ENCODE assay signal across 1 cellular context in genomic region chr6:44179072-44179536, GRCh38.
A peak's percentile ranks its signal among the peaks of the same experiment; 100 is the strongest.
TF ChIP-seq lines count a peak whose summit lies in the region.

No MANE protein-coding gene starts in this region.

TF ChIP-seq in HepG2, 621 proteins besides CTCF, POLR2A, EP300 and RAD21 (continued from another document):
- TF ChIP-seq, protein P1, sequence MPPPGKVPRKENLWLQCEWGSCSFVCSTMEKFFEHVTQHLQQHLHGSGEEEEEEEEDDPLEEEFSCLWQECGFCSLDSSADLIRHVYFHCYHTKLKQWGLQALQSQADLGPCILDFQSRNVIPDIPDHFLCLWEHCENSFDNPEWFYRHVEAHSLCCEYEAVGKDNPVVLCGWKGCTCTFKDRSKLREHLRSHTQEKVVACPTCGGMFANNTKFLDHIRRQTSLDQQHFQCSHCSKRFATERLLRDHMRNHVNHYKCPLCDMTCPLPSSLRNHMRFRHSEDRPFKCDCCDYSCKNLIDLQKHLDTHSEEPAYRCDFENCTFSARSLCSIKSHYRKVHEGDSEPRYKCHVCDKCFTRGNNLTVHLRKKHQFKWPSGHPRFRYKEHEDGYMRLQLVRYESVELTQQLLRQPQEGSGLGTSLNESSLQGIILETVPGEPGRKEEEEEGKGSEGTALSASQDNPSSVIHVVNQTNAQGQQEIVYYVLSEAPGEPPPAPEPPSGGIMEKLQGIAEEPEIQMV (CRISPR knock-in tag; IDR thresholded peaks at IDR 0.05; ENCODE audit: low read depth) = no peak
- peak; percentile 90 to 94 for TF ChIP-seq NR2F1 (CRISPR knock-in tag; IDR thresholded peaks at IDR 0.05)
- TF ChIP-seq HMGA1 (CRISPR knock-in tag; conservative IDR thresholded peaks at IDR 0.05) = no peak
- TF ChIP-seq MED1 (CRISPR knock-in tag; IDR thresholded peaks at IDR 0.05) = 0 out of 2 replicates have a peak, but pooled peaks have one; percentile 19
- TF ChIP-seq DPF2 (CRISPR knock-in tag; IDR thresholded peaks at IDR 0.05; ENCODE audit: borderline replicate concordance, low read depth) = 0 out of 2 replicates have a peak, but pooled peaks have one; percentile 23
- TF ChIP-seq POGK (CRISPR knock-in tag; conservative IDR thresholded peaks at IDR 0.05) = 0 out of 2 replicates have a peak, but pooled peaks have one; percentile 35
- peak; percentile 45; the same call in 1 of the 2 replicates for TF ChIP-seq CREB1 (IDR thresholded peaks at IDR 0.05)
- TF ChIP-seq CREB1 (CRISPR knock-in tag; IDR thresholded peaks at IDR 0.05) = no peak
- TF ChIP-seq RBFOX2 (IDR thresholded peaks at IDR 0.05; ENCODE audit: low read depth, low read length) = no peak
- no peak for TF ChIP-seq BRCA1 (CRISPR knock-in tag; IDR thresholded peaks at IDR 0.05)
- TF ChIP-seq FOXA3 (CRISPR knock-in tag; IDR thresholded peaks at IDR 0.05) = peak; percentile 28; the same call in 1 of the 2 replicates
- TF ChIP-seq, protein P2, sequence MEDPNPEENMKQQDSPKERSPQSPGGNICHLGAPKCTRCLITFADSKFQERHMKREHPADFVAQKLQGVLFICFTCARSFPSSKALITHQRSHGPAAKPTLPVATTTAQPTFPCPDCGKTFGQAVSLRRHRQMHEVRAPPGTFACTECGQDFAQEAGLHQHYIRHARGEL (CRISPR knock-in tag; IDR thresholded peaks at IDR 0.05) = no peak
- TF ChIP-seq HNF4G (IDR thresholded peaks at IDR 0.05; ENCODE audit: borderline replicate concordance, low read depth, low read length) = peak; percentile 86
- TF ChIP-seq HNF4G (CRISPR knock-in tag; IDR thresholded peaks at IDR 0.05; ENCODE audit: borderline replicate concordance, low read depth) = peak; percentile 48; the same call in 1 of the 2 replicates
- TF ChIP-seq RXRB (CRISPR knock-in tag; IDR thresholded peaks at IDR 0.05; ENCODE audit: borderline replicate concordance) = peak; percentile 64; the same call in 1 of the 2 replicates
- TF ChIP-seq SOX6 (IDR thresholded peaks at IDR 0.05) = no peak
- peak; percentile 70 for TF ChIP-seq SOX6 (CRISPR knock-in tag; IDR thresholded peaks at IDR 0.05)
- TF ChIP-seq, protein P3, sequence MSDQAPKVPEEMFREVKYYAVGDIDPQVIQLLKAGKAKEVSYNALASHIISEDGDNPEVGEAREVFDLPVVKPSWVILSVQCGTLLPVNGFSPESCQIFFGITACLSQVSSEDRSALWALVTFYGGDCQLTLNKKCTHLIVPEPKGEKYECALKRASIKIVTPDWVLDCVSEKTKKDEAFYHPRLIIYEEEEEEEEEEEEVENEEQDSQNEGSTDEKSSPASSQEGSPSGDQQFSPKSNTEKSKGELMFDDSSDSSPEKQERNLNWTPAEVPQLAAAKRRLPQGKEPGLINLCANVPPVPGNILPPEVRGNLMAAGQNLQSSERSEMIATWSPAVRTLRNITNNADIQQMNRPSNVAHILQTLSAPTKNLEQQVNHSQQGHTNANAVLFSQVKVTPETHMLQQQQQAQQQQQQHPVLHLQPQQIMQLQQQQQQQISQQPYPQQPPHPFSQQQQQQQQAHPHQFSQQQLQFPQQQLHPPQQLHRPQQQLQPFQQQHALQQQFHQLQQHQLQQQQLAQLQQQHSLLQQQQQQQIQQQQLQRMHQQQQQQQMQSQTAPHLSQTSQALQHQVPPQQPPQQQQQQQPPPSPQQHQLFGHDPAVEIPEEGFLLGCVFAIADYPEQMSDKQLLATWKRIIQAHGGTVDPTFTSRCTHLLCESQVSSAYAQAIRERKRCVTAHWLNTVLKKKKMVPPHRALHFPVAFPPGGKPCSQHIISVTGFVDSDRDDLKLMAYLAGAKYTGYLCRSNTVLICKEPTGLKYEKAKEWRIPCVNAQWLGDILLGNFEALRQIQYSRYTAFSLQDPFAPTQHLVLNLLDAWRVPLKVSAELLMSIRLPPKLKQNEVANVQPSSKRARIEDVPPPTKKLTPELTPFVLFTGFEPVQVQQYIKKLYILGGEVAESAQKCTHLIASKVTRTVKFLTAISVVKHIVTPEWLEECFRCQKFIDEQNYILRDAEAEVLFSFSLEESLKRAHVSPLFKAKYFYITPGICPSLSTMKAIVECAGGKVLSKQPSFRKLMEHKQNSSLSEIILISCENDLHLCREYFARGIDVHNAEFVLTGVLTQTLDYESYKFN (CRISPR knock-in tag; conservative IDR thresholded peaks at IDR 0.05) = peak; percentile 72
- no peak for TF ChIP-seq SP1 (IDR thresholded peaks at IDR 0.05)
- peak; percentile 18; the same call in 1 of the 2 replicates for TF ChIP-seq SP1 (CRISPR knock-in tag; IDR thresholded peaks at IDR 0.05)
- peak; percentile 76 for TF ChIP-seq HNF4A (CRISPR knock-in tag; IDR thresholded peaks at IDR 0.05)
- TF ChIP-seq ISX (CRISPR knock-in tag; conservative IDR thresholded peaks at IDR 0.05) = no peak
- TF ChIP-seq ZNF792 (CRISPR knock-in tag; IDR thresholded peaks at IDR 0.05) = no peak
- peak; percentile 46 for TF ChIP-seq SAP130 (CRISPR knock-in tag; IDR thresholded peaks at IDR 0.05; ENCODE audit: low read depth)
- TF ChIP-seq GFI1 (CRISPR knock-in tag; IDR thresholded peaks at IDR 0.05; ENCODE audit: borderline replicate concordance) = no peak
- TF ChIP-seq, protein P4, sequence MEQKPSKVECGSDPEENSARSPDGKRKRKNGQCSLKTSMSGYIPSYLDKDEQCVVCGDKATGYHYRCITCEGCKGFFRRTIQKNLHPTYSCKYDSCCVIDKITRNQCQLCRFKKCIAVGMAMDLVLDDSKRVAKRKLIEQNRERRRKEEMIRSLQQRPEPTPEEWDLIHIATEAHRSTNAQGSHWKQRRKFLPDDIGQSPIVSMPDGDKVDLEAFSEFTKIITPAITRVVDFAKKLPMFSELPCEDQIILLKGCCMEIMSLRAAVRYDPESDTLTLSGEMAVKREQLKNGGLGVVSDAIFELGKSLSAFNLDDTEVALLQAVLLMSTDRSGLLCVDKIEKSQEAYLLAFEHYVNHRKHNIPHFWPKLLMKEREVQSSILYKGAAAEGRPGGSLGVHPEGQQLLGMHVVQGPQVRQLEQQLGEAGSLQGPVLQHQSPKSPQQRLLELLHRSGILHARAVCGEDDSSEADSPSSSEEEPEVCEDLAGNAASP (CRISPR knock-in tag; IDR thresholded peaks at IDR 0.05; ENCODE audit: borderline replicate concordance) = peak; percentile 63; the same call in 1 of the 2 replicates
- TF ChIP-seq RCOR2 (CRISPR knock-in tag; IDR thresholded peaks at IDR 0.05) = peak; percentile 73; the same call in 1 of the 2 replicates
- no peak for TF ChIP-seq PPARG (CRISPR knock-in tag; conservative IDR thresholded peaks at IDR 0.05)
- peak; percentile 82; the same call in 1 of the 2 replicates for TF ChIP-seq JUNB (CRISPR knock-in tag; IDR thresholded peaks at IDR 0.05; ENCODE audit: borderline replicate concordance)
- peak; percentile 70; the same call in 1 of the 2 replicates for TF ChIP-seq SOX5 (CRISPR knock-in tag; IDR thresholded peaks at IDR 0.05; ENCODE audit: borderline replicate concordance)
- TF ChIP-seq RORA (CRISPR knock-in tag; IDR thresholded peaks at IDR 0.05) = no peak
- TF ChIP-seq ZNF121 (CRISPR knock-in tag; IDR thresholded peaks at IDR 0.05) = peak; percentile 100
- TF ChIP-seq SIX1 (CRISPR knock-in tag; IDR thresholded peaks at IDR 0.05; ENCODE audit: borderline replicate concordance) = 0 out of 2 replicates have a peak, but pooled peaks have one; percentile 30
- TF ChIP-seq ZNF3 (CRISPR knock-in tag; IDR thresholded peaks at IDR 0.05) = peak; percentile 66; the same call in 1 of the 2 replicates
- TF ChIP-seq ZZZ3 (CRISPR knock-in tag; IDR thresholded peaks at IDR 0.05; ENCODE audit: borderline replicate concordance) = no peak
- TF ChIP-seq DDIT3 (CRISPR knock-in tag; IDR thresholded peaks at IDR 0.05) = no peak
- TF ChIP-seq, protein P5, sequence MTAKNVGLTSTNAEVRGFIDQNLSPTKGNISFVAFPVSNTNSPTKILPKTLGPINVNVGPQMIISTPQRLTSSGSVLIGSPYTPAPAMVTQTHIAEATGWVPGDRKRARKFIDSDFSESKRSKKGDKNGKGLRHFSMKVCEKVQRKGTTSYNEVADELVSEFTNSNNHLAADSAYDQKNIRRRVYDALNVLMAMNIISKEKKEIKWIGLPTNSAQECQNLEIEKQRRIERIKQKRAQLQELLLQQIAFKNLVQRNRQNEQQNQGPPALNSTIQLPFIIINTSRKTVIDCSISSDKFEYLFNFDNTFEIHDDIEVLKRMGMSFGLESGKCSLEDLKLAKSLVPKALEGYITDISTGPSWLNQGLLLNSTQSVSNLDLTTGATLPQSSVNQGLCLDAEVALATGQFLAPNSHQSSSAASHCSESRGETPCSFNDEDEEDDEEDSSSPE (CRISPR knock-in tag; IDR thresholded peaks at IDR 0.05) = no peak
- TF ChIP-seq ZNF430 (CRISPR knock-in tag; IDR thresholded peaks at IDR 0.05) = no peak
- peak; percentile 94 for TF ChIP-seq NR2F6 (IDR thresholded peaks at IDR 0.05)
- TF ChIP-seq NR2F6 (CRISPR knock-in tag; IDR thresholded peaks at IDR 0.05) = peak; percentile 96
